In the genomic region with DNA sequence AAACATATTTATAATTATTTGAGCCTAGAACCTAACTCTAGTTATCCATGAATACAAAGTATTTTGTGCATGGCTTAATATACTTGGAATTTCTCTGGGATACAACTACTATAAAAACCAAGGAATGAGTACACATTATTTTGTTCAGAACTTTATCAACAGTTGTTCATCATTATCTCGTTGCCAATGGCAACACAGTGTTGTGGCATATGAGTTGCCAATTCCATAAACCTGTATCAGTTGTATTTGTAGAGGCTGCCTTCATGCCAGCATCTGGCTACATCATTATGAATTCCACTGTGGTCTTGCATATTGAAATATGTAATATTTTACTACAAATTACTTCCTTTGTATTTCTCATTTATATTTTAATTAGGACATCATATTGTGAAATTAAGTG, we compare ENCODE assay signal across 34 cellular contexts.
"Had no signal": no experiment of that assay in that cellular context is flagged by ENCODE, and none has a peak within 500 bp of the region (broad histone marks: within the 10 kb centered on the region; RNA-seq: fewer than 3 reads in every experiment).

No MANE protein-coding gene starts in this region.

- H3K36me3 Mint-ChIP-seq: activated naive CD8-positive, alpha-beta T cell had no signal

- DNase-seq: activated B cell treated with CpG ODN at 0.5 μM for 24 hours; activated CD4-positive, alpha-beta T cell treated with anti-CD3 and anti-CD28 coated beads for 48 hours; activated CD4-positive, alpha-beta T cell treated with anti-CD3 and anti-CD28 coated beads, Interleukin-2, amount 50 U/mL, for 1 hour; activated CD4-positive, alpha-beta T cell treated with anti-CD3 and anti-CD28 coated beads, Interleukin-2, amount 50 U/mL, for 48 hours; activated CD8-positive, alpha-beta memory T cell treated with anti-CD3 and anti-CD28 coated beads for 24 hours; activated CD8-positive, alpha-beta T cell treated with anti-CD3 and anti-CD28 coated beads for 36 hours; activated effector memory CD4-positive, alpha-beta T cell treated with Interleukin-2 at 50 U/mL for 16 hours; activated gamma-delta T cell treated with Interleukin-2 at 50 U/mL for 16 hours; activated naive CD4-positive, alpha-beta T cell treated with anti-CD3 and anti-CD28 coated beads, Interleukin-2, amount 50 U/mL, for 16 hours; activated naive CD4-positive, alpha-beta T cell treated with Interleukin-2 at 50 U/mL for 16 hours; activated T-cell treated with anti-CD3 and anti-CD28 coated beads, Interleukin-2, amount 50 U/mL, for 4 hours; amniotic stem cell; anterior cingulate cortex; brain microvascular endothelial cell; dorsolateral prefrontal cortex; effector memory CD4-positive, alpha-beta T cell; foreskin keratinocyte; gastrocnemius medialis; glutamatergic neuron; T-helper 1 cell; T-helper 17 cell; T1000; WERI-Rb-1 had no signal

- H3K4me1 Mint-ChIP-seq: activated B cell treated with CpG ODN at 0.5 μM for 24 hours; activated T-helper 17 cell treated with anti-CD3 and anti-CD28 coated beads, Interleukin-2, amount 50 U/mL, for 72 hours; central memory CD8-positive, alpha-beta T cell had no signal

- H3K4me1 ChIP-seq: foreskin keratinocyte had no signal

- FAIRE-seq: astrocyte, bronchial epithelial cell had no signal

- ATAC-seq: activated CD4-positive, CD25-positive, alpha-beta regulatory T cell treated with anti-CD3 and anti-CD28 coated beads, Interleukin-2, amount 50 U/mL, for 24 hours; activated CD8-positive, alpha-beta T cell treated with anti-CD3 and anti-CD28 coated beads for 36 hours; activated T-cell treated with anti-CD3 and anti-CD28 coated beads, Interleukin-2, amount 50 U/mL, for 4 hours; activated T-helper 17 cell treated with anti-CD3 and anti-CD28 coated beads, Interleukin-2, amount 50 U/mL, for 72 hours; esophagus mucosa; foreskin keratinocyte; gastrocnemius medialis; T-helper 17 cell had no signal

- H3K4me3 ChIP-seq: coronary artery, dorsolateral prefrontal cortex, gastrocnemius medialis had no signal

- H3K4me3 Mint-ChIP-seq: activated B cell treated with CpG ODN at 0.5 μM for 24 hours; activated CD8-positive, alpha-beta T cell treated with anti-CD3 and anti-CD28 coated beads for 36 hours; activated naive CD8-positive, alpha-beta T cell; activated T-cell treated with anti-CD3 and anti-CD28 coated beads, Interleukin-2, amount 50 U/mL, for 4 hours; activated T-helper 17 cell treated with anti-CD3 and anti-CD28 coated beads, Interleukin-2, amount 50 U/mL, for 72 hours; central memory CD8-positive, alpha-beta T cell; dendritic cell treated with granulocyte-macrophage colony-stimulating factor and Interleukin-4, amounts not matched to agents 40 ng/mL and 50 ng/mL, for 4 days; endodermal cell; T-helper 17 cell; T-helper 2 cell treated with Interferon-gamma antibody and Interleukin-4, amounts not matched to agents 5 μg/mL and 100 μg/mL, for 36 hours had no signal

- H3K36me3 ChIP-seq: brain microvascular endothelial cell, gastrocnemius medialis, WERI-Rb-1 had no signal

- H3K27me3 ChIP-seq: dorsolateral prefrontal cortex, gastrocnemius medialis had no signal

- H3K27ac Mint-ChIP-seq: activated B cell treated with CpG ODN at 0.5 μM for 24 hours; activated CD8-positive, alpha-beta T cell treated with anti-CD3 and anti-CD28 coated beads for 36 hours; activated naive CD8-positive, alpha-beta T cell; activated T-helper 17 cell treated with anti-CD3 and anti-CD28 coated beads, Interleukin-2, amount 50 U/mL, for 72 hours; dendritic cell treated with granulocyte-macrophage colony-stimulating factor and Interleukin-4, amounts not matched to agents 40 ng/mL and 50 ng/mL, for 4 days; endodermal cell; T-helper 17 cell; T-helper 2 cell treated with Interferon-gamma antibody and Interleukin-4, amounts not matched to agents 5 μg/mL and 100 μg/mL, for 36 hours had no signal

- H3K9me3 ChIP-seq: gastrocnemius medialis had no signal

- H3K27ac ChIP-seq: brain microvascular endothelial cell, coronary artery, dorsolateral prefrontal cortex, foreskin keratinocyte, gastrocnemius medialis had no signal

- H3K9me3 Mint-ChIP-seq: activated B cell treated with CpG ODN at 0.5 μM for 24 hours; activated CD8-positive, alpha-beta T cell treated with anti-CD3 and anti-CD28 coated beads for 36 hours; activated T-cell treated with anti-CD3 and anti-CD28 coated beads, Interleukin-2, amount 50 U/mL, for 4 hours; activated T-helper 17 cell treated with anti-CD3 and anti-CD28 coated beads, Interleukin-2, amount 50 U/mL, for 72 hours; central memory CD8-positive, alpha-beta T cell; dendritic cell treated with granulocyte-macrophage colony-stimulating factor and Interleukin-4, amounts not matched to agents 40 ng/mL and 50 ng/mL, for 4 days; endodermal cell; T-helper 2 cell treated with Interferon-gamma antibody and Interleukin-4, amounts not matched to agents 5 μg/mL and 100 μg/mL, for 36 hours had no signal
